Comparison of ENCODE assay signal across 25 cellular contexts in the genomic region with DNA sequence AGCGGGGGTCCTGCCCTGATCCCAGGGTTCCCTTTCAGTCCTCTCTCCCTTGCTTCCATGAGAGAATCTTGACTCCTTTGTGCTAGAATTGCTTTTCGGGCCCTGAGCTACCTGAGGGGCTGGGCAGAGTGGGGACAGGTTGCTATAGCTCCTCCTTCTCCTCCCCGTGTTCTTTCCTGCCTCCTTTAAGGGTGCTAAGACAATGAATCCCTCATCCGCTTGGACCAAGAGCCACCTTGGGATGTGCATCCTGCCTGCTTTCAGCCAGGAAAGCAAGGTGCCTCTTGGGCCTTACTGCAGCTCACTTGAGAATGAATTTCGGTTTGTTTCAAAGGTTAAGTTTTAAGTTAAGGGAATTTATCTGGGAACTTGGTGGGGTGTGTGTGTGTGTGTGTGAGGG. TPM values are rescaled to one million over a fixed set of nuclear protein-coding genes. Genes with fewer than 3 reads are reported as not detected.
A peak's percentile ranks its signal among the peaks of the same experiment; 100 is the strongest.
DNase-seq lines count a peak whose midpoint lies in the region; ATAC-seq, FAIRE-seq and TF ChIP-seq lines count a peak whose summit lies in the region.
"Had no signal": no experiment of that assay in that cellular context is flagged by ENCODE, and none has a peak within 500 bp of the region (broad histone marks: within the 10 kb centered on the region; RNA-seq: fewer than 3 reads in every experiment).

No MANE protein-coding gene starts in this region.

- H3K27me3 ChIP-seq in H9 (ENCODE audit: insufficient read depth, low read length) (no peaks in the 10 kb centered on the region), endodermal cell (ENCODE audit: control insufficient read depth, insufficient read depth, low read length, poor library complexity, severe bottlenecking) (peaks cover 11% of the 10 kb centered on the region), pancreas (no peaks in the 10 kb centered on the region)
- H3K27me3 ChIP-seq: BLaER1 treated with 17β-estradiol and CSF1 and Interleukin-3, amounts not matched to agents 10 nM and 100 nM had no signal

- no peaks in the 10 kb centered on the region for H3K79me1 ChIP-seq in H9 (ENCODE audit: insufficient read depth, low read depth, low read length, poor library complexity, severe bottlenecking)

- H3K4me3 ChIP-seq in endodermal cell (ENCODE audit: low read length) (no peak overlapping the region), pancreas (no peak overlapping the region)
- H3K4me3 ChIP-seq: A549; BLaER1 treated with 17β-estradiol and CSF1 and Interleukin-3, amounts not matched to agents 10 nM and 100 nM; GM12878 had no signal

- no peak for DNase-seq in Calu3
- peak; percentile 23 for DNase-seq in H9
- DNase-seq in endodermal cell, result peak; percentile 52
- DNase-seq in pancreas, result no peak
- DNase-seq in activated CD8-positive, alpha-beta T cell treated with anti-CD3 and anti-CD28 coated beads, Interleukin-2, amount 10 ng/mL, durations not matched to agents 7 days and 5 days, result no peak
- DNase-seq in HUDEP-2 (lab: John Stamatoyannopoulos, UW; ENCODE audit: unreplicated experiment in 76 of 76), result no peak
- DNase-seq: AML-193; CD4-positive, alpha-beta T cell; DMS79; EL; GDM1; GOT3; NCI-H1092; NCI-H1417 treated with DMSO at 0.1 percent for 48 hours; NCI-H187; NCI-H2081 treated with DMSO at 0.1 percent for 48 hours; NCI-H524 treated with DMSO at 0.1 percent for 48 hours; NCI-H774; SK-N-SH had no signal

- no peak overlapping the region for H4K5ac ChIP-seq in H9 (ENCODE audit: insufficient read length, low read depth, low read length)

- WGBS in H9 (ENCODE audit: extremely low coverage, insufficient read length, low lambda C conversion rate), result no CpG with 5 or more reads among the region's 5 CpGs
- WGBS in endodermal cell (ENCODE audit: insufficient coverage in 1 of 2, insufficient read length in 1 of 2), 2 experiments, result 71 to 78% methylated on average over 4 to 5 of the region's 5 CpGs
- 89 to 91% methylated on average over 5 of the region's 5 CpGs for WGBS in pancreas, 2 donors

- peaks cover 2% of the 10 kb centered on the region for H3K4me1 ChIP-seq in H9 (ENCODE audit: insufficient read depth, low read length)
- peaks cover 5% of the 10 kb centered on the region for H3K4me1 ChIP-seq in endodermal cell (ENCODE audit: control insufficient read depth, insufficient read depth, low read length)
- peaks cover 0 to 10% (median 0%) of the 10 kb centered on the region in 3 donors for H3K4me1 ChIP-seq in pancreas

- H3K4me3 Mint-ChIP-seq in Calu3 (ENCODE audit: low read depth, unreplicated experiment), result no peak overlapping the region
- H3K4me3 Mint-ChIP-seq in H9, result no peak overlapping the region
- no peak overlapping the region for H3K4me3 Mint-ChIP-seq in endodermal cell
- no peak overlapping the region for H3K4me3 Mint-ChIP-seq in activated CD8-positive, alpha-beta T cell treated with anti-CD3 and anti-CD28 coated beads, Interleukin-2, amount 10 ng/mL, durations not matched to agents 7 days and 5 days
- H3K4me3 Mint-ChIP-seq: CD4-positive, alpha-beta T cell had no signal

- H4K91ac ChIP-seq in H9 (ENCODE audit: insufficient read length, low read depth, low read length), result no peak overlapping the region

- no peak overlapping the region for H3T11ph ChIP-seq in H9 (ENCODE audit: low read length)

- H3K4me1 Mint-ChIP-seq in Calu3 (ENCODE audit: low read depth, unreplicated experiment) (peaks cover 9% of the 10 kb centered on the region), H9 (peaks cover 43 to 63% of the 10 kb centered on the region in 2 experiments), endodermal cell (peaks cover 25% of the 10 kb centered on the region)
- no peaks in the 10 kb centered on the region for H3K4me1 Mint-ChIP-seq in activated CD8-positive, alpha-beta T cell treated with anti-CD3 and anti-CD28 coated beads, Interleukin-2, amount 10 ng/mL, durations not matched to agents 7 days and 5 days (ENCODE audit: low read depth)

- no peaks in the 10 kb centered on the region for H3K79me2 ChIP-seq in H9 (ENCODE audit: insufficient read depth, low read length)

- no peak overlapping the region for H2BK5ac ChIP-seq in H9 (ENCODE audit: insufficient read length, low read length)

- FAIRE-seq in pancreas (lab: Jason Lieb, UNC), result no peak
- FAIRE-seq: A549, GM12878 had no signal

- no peak overlapping the region for H3K56ac ChIP-seq in H9 (ENCODE audit: insufficient read length, low read depth, low read length)

- H3K36me3 ChIP-seq in endodermal cell (ENCODE audit: control insufficient read depth, insufficient read depth, low read length), result no peaks in the 10 kb centered on the region
- no peaks in the 10 kb centered on the region for H3K36me3 ChIP-seq in pancreas
- H3K36me3 ChIP-seq: BLaER1 treated with 17β-estradiol and CSF1 and Interleukin-3, amounts not matched to agents 10 nM and 100 nM had no signal

- no peaks in the 10 kb centered on the region for H3K23me2 ChIP-seq in H9 (ENCODE audit: insufficient read length, low read depth, low read length, poor library complexity, severe bottlenecking)

- intact Hi-C loops in Calu3 (cut with micrococcal nuclease; ENCODE audit: unreplicated experiment) (loop anchor here (10.0 kb wide), 1 partner anchor 206 kb away; no protein-coding TSS in a partner anchor), pancreas (cut with DNase I) (no loop called here)

- H3K36me3 Mint-ChIP-seq in Calu3 (ENCODE audit: insufficient read depth, unreplicated experiment) (no peaks in the 10 kb centered on the region), H9 (ENCODE audit: insufficient read depth in 1 of 3, low read depth in 3 of 3) (peaks cover 0 to 25% (median 3%) of the 10 kb centered on the region in 3 experiments; a peak in 4 of 7 replicates), endodermal cell (ENCODE audit: low read depth) (no peaks in the 10 kb centered on the region)
- H3K36me3 Mint-ChIP-seq in activated CD8-positive, alpha-beta T cell treated with anti-CD3 and anti-CD28 coated beads, Interleukin-2, amount 10 ng/mL, durations not matched to agents 7 days and 5 days (ENCODE audit: low read depth), result no peaks in the 10 kb centered on the region

- no peaks in the 10 kb centered on the region for H4K20me1 ChIP-seq in H9 (ENCODE audit: control insufficient read depth, insufficient read depth, insufficient read length)
- H4K20me1 ChIP-seq: BLaER1 treated with 17β-estradiol and CSF1 and Interleukin-3, amounts not matched to agents 10 nM and 100 nM had no signal

- no peak overlapping the region for H2BK15ac ChIP-seq in H9 (ENCODE audit: low read depth, low read length)

- H3K27me3 Mint-ChIP-seq in Calu3 (ENCODE audit: unreplicated experiment), result no peaks in the 10 kb centered on the region
- peaks cover 1% of the 10 kb centered on the region; the same call in 1 of the 2 replicates for H3K27me3 Mint-ChIP-seq in H9 (ENCODE audit: low read depth)
- peaks cover 20% of the 10 kb centered on the region for H3K27me3 Mint-ChIP-seq in endodermal cell (ENCODE audit: insufficient read depth)
- H3K27me3 Mint-ChIP-seq in activated CD8-positive, alpha-beta T cell treated with anti-CD3 and anti-CD28 coated beads, Interleukin-2, amount 10 ng/mL, durations not matched to agents 7 days and 5 days (ENCODE audit: low read depth), result peaks cover 24% of the 10 kb centered on the region

- TF ChIP-seq CTCF in Calu3 (IDR thresholded peaks at IDR 0.05; ENCODE audit: unreplicated experiment) (no peak), H9 (conservative IDR thresholded peaks at IDR 0.05) (no peak), endodermal cell (conservative IDR thresholded peaks at IDR 0.05) (no peak), pancreas (IDR thresholded peaks at IDR 0.05) (no peak)

- H3K4ac ChIP-seq in H9 (ENCODE audit: low read depth, low read length), result no peak overlapping the region

- H3K9me3 ChIP-seq in H9 (ENCODE audit: control insufficient read depth, low read depth, low read length) (no peaks in the 10 kb centered on the region), endodermal cell (ENCODE audit: control insufficient read depth, low read length) (no peaks in the 10 kb centered on the region), pancreas (no peaks in the 10 kb centered on the region)
- H3K9me3 ChIP-seq: A549, SK-N-SH had no signal

- no peak overlapping the region for H2AFZ ChIP-seq in H9 (ENCODE audit: low read length)

- no peak overlapping the region for H2AK5ac ChIP-seq in H9 (ENCODE audit: insufficient read length, low read length)

- POLR2A ChIA-PET in activated CD8-positive, alpha-beta T cell treated with anti-CD3 and anti-CD28 coated beads, Interleukin-2, amount 10 ng/mL, durations not matched to agents 7 days and 5 days (lab: Charles Lee), result no interaction called here

- CTCF ChIA-PET in Calu3 (lab: Charles Lee), result interaction anchor here (1.7 kb wide), 1 partner anchor 54 kb away, joined by 6 read pairs; the partner anchor contains the start of gene ADRA2A
- CTCF ChIA-PET in activated CD8-positive, alpha-beta T cell treated with anti-CD3 and anti-CD28 coated beads, Interleukin-2, amount 10 ng/mL, durations not matched to agents 7 days and 5 days (lab: Charles Lee), result no interaction called here

- no peak overlapping the region for H3K4me2 ChIP-seq in H9 (ENCODE audit: insufficient read depth, insufficient read length, low read length)
- H3K4me2 ChIP-seq: A549; BLaER1 treated with 17β-estradiol and CSF1 and Interleukin-3, amounts not matched to agents 10 nM and 100 nM; SK-N-SH had no signal

- H3K9ac ChIP-seq in H9 (ENCODE audit: extremely low read depth, insufficient read length, low read length) (no peak overlapping the region), endodermal cell (ENCODE audit: extremely low read depth, low read length, poor library complexity, severe bottlenecking) (no peak overlapping the region)
- H3K9ac ChIP-seq: BLaER1 treated with 17β-estradiol and CSF1 and Interleukin-3, amounts not matched to agents 10 nM and 100 nM; SK-N-SH had no signal

- H2BK120ac ChIP-seq in H9 (ENCODE audit: low read depth, low read length, poor library complexity, severe bottlenecking), result no peak overlapping the region

- no peak for ATAC-seq in pancreas
- no peak for ATAC-seq in HG02678 (IDR thresholded peaks at IDR 0.05; ENCODE audit: unreplicated experiment)
- ATAC-seq in activated CD8-positive, alpha-beta T cell treated with anti-CD3 and anti-CD28 coated beads, Interleukin-2, amount 10 ng/mL, durations not matched to agents 7 days and 5 days, result no peak
- ATAC-seq: A549, GM12878, HCT116 had no signal

- H3K27ac ChIP-seq in H9 (ENCODE audit: insufficient read length, low read depth, low read length) (no peak overlapping the region), endodermal cell (ENCODE audit: low read depth, low read length) (no peak overlapping the region), pancreas (peak overlapping the region in 3 of 4 donors; percentile 28 to 62 (median 55))
- H3K27ac ChIP-seq: A549; BLaER1 treated with 17β-estradiol and CSF1 and Interleukin-3, amounts not matched to agents 10 nM and 100 nM; HL-60 had no signal

- H3K27ac Mint-ChIP-seq in Calu3 (ENCODE audit: unreplicated experiment) (peak overlapping the region; percentile 70), H9 (peak overlapping the region in 1 of 3 experiments; percentile 37; a peak in 1 of 7 replicates), endodermal cell (no peak overlapping the region)
- H3K27ac Mint-ChIP-seq in activated CD8-positive, alpha-beta T cell treated with anti-CD3 and anti-CD28 coated beads, Interleukin-2, amount 10 ng/mL, durations not matched to agents 7 days and 5 days, result no peak overlapping the region
- H3K27ac Mint-ChIP-seq: CD4-positive, alpha-beta T cell had no signal

- no peak overlapping the region for H2BK20ac ChIP-seq in H9 (ENCODE audit: low read depth, low read length, poor library complexity, severe bottlenecking)

- H3K14ac ChIP-seq in H9 (ENCODE audit: insufficient read depth, low read length), result no peak overlapping the region

- H2BK12ac ChIP-seq in H9 (ENCODE audit: insufficient read length, low read depth, low read length), result no peak overlapping the region

- no peaks in the 10 kb centered on the region for H3K9me3 Mint-ChIP-seq in Calu3 (ENCODE audit: low read depth, unreplicated experiment)
- H3K9me3 Mint-ChIP-seq in H9, result peaks cover 6 to 9% of the 10 kb centered on the region in 2 experiments; a peak in 4 of 5 replicates
- peaks cover 5% of the 10 kb centered on the region for H3K9me3 Mint-ChIP-seq in endodermal cell
- peaks cover 4% of the 10 kb centered on the region for H3K9me3 Mint-ChIP-seq in activated CD8-positive, alpha-beta T cell treated with anti-CD3 and anti-CD28 coated beads, Interleukin-2, amount 10 ng/mL, durations not matched to agents 7 days and 5 days (ENCODE audit: insufficient read depth)

- H3K23ac ChIP-seq in H9 (ENCODE audit: insufficient read length, low read depth, low read length), result no peak overlapping the region

- no peak overlapping the region for H3K18ac ChIP-seq in H9 (ENCODE audit: insufficient read length, low read depth, low read length)

- BruUV-seq in Calu3 (replicated peaks; lab: Mats Ljungman, UMichigan), result no TSS peak

- no peak overlapping the region for H4K8ac ChIP-seq in H9 (replicated peaks; ENCODE audit: insufficient read length, low read depth, low read length)

RNA-seq across cellular contexts. Expression of gene ADRA2A, which starts 53.6 kb away (rescaled TPM):
- total RNA-seq in Calu3 (2022) (5.4 and 6.7 TPM in 2 replicates), H9 (2021) (1.4 and 1.5 TPM in 2 replicates), endodermal cell (under 1 TPM in 1 of 2 donors, not detected in 1; 0.13 TPM), pancreas (10 to 100 TPM; 12.6 to 40.7 (median 27.1) TPM)
- polyA plus RNA-seq in endodermal cell (2013, experiment 1 of 2), result 0.53 TPM
- polyA plus RNA-seq in endodermal cell (2013, experiment 2 of 2), result 0.87 TPM
- polyA plus RNA-seq in pancreas, result 10 to 100 TPM; 15.0 to 42.3 TPM
- total RNA-seq in activated CD8-positive, alpha-beta T cell treated with anti-CD3 and anti-CD28 coated beads, Interleukin-2, amount 10 ng/mL, durations not matched to agents 7 days and 5 days, result not detected
- polyA plus RNA-seq: A549, GM12878 had no signal

Comparison
In these comparisons a context has a peak if more than half of its experiments do, and no peak if none do; other contexts are left out.
1. DNase-seq: peak in H9 (single experiment) and endodermal cell (single experiment); none in Calu3 (single experiment), pancreas (0 of 6), activated CD8-positive, alpha-beta T cell treated with anti-CD3 and anti-CD28 coated beads, Interleukin-2, amount 10 ng/mL, durations not matched to agents 7 days and 5 days (single experiment) and HUDEP-2 (0 of 76).
2. H3K27ac ChIP-seq: peak in pancreas (3 of 4); none in H9 (single experiment) and endodermal cell (single experiment).